ENCODE assay signal across 8 cellular contexts in genomic region chr10:22713853-22714523, GRCh38. TPM values are rescaled to one million over a fixed set of nuclear protein-coding genes. Genes with fewer than 3 reads are reported as not detected.
DNase-seq lines count a peak whose midpoint lies in the region; ATAC-seq, FAIRE-seq and TF ChIP-seq lines count a peak whose summit lies in the region.

No MANE protein-coding gene starts in this region.

- no peaks in the 10 kb centered on the region for H3K27me3 Mint-ChIP-seq in nephron (ENCODE audit: low read depth)

- ATAC-seq in GM21737 (IDR thresholded peaks at IDR 0.05; ENCODE audit: unreplicated experiment): peak; percentile 25

- H3K36me3 Mint-ChIP-seq in nephron (ENCODE audit: low read depth): no peaks in the 10 kb centered on the region

- in situ Hi-C loops in Caki2 (cut with HindIII; ENCODE audit: low pct_unique_long_range_greater_than_20kb, low sequenced_read_pairs): no loop called here

- FAIRE-seq in urothelium cell line (lab: Jason Lieb, UNC): no peak

- no peak overlapping the region for H3K27ac Mint-ChIP-seq in nephron

- peak; percentile 18 for TF ChIP-seq POLR2A in erythroblast (IDR thresholded peaks at IDR 0.05; ENCODE audit: low read length)

- H3K4me1 Mint-ChIP-seq in nephron: peaks cover 28% of the 10 kb centered on the region

- no peak for TF ChIP-seq CTCF in nephron (IDR thresholded peaks at IDR 0.05; ENCODE audit: unreplicated experiment in 3 of 3)

- DNase-seq in Caki2 (ENCODE audit: low read depth) (peak; percentile 38), Kasumi-1 (lab: John Stamatoyannopoulos, UW) (peak; percentile 43 to 58), erythroblast (lab: John Stamatoyannopoulos, UW) (peak; percentile 70 to 82), urothelium cell line (ENCODE audit: low spot score) (peak; percentile 46), cerebellar nuclear complex (lab: John Stamatoyannopoulos, UW) (no peak)
- DNase-seq in activated CD4-positive, alpha-beta T cell treated with anti-CD3 and anti-CD28 coated beads for 48 hours: peak; percentile 52

- H3K4me3 Mint-ChIP-seq in nephron: peak overlapping the region; percentile 84 to 93 (median 87)

- no peaks in the 10 kb centered on the region for H3K9me3 Mint-ChIP-seq in nephron

RNA-seq across cellular contexts. Expression of gene PIP4K2A, which starts 0.4 kb away (rescaled TPM):
- 39.8 and 53.6 TPM in 2 replicates for total RNA-seq in Caki2 (2014; rRNA removed; shearing (Covaris generic); ENCODE audit: low replicate concordance)

Comparison
In these comparisons a context has a peak if more than half of its experiments do, and no peak if none do; other contexts are left out.
1. DNase-seq: peak in Caki2 (single experiment), Kasumi-1 (2 of 2), activated CD4-positive, alpha-beta T cell treated with anti-CD3 and anti-CD28 coated beads for 48 hours (single experiment), erythroblast (2 of 2) and urothelium cell line (single experiment); none in cerebellar nuclear complex (0 of 2).